In the genomic region with DNA sequence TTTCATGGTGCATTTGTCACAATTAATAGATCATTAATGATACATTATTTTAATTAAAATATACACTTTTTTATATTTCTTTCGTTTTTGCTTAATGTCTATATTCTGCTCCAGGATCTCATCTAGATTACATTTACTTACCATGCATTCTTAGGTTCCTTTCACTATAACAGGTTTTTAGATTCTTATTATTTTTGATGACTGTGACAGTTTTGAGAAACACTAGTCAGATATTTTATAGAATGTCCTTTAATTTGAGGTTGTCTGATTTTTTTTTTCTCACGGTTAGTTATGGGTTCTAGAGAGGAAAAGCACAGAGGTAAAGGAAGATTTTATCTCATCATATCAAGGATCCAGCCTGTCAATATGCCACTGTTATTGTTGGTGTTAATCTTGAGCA, we compare ENCODE assay signal across 9 cellular contexts.
"Had no signal": no experiment of that assay in that cellular context is flagged by ENCODE, and none has a peak within 500 bp of the region (broad histone marks: within the 10 kb centered on the region; RNA-seq: fewer than 3 reads in every experiment).

No MANE protein-coding gene starts in this region.

- H3K4me3 Mint-ChIP-seq: HFFc6, IgD-negative memory B cell had no signal

- H3K27ac ChIP-seq: GM23248, HL-60 had no signal

- H3K27me3 Mint-ChIP-seq: IgD-negative memory B cell had no signal

- DNase-seq: GM23248, GOT3, H7, HFFc6, KG1 had no signal

- ATAC-seq: HCT116 had no signal

- H3K36me3 ChIP-seq: HAP-1 had no signal

- H3K4me3 ChIP-seq: GM23248, HAP-1 had no signal

- H2AFZ ChIP-seq: GM23248 had no signal

- H3K27ac Mint-ChIP-seq: HFFc6, IgD-negative memory B cell had no signal

- H3K36me3 Mint-ChIP-seq: IgD-negative memory B cell had no signal

- H3K9me3 ChIP-seq: HAP-1 had no signal

- H3K4me1 ChIP-seq: HAP-1 had no signal

- H3K9ac ChIP-seq: GM23248 had no signal
